Comparison of ENCODE assay signal across 1 cellular context in genomic region chr6:10099648-10100047, GRCh38.
TF ChIP-seq lines count a peak whose summit lies in the region.

No MANE protein-coding gene starts in this region.

TF ChIP-seq in GM23338, 12 proteins besides CTCF, POLR2A, EP300 and RAD21 (continued from another document):
- no peak for TF ChIP-seq ZNF462 (CRISPR knock-in tag; IDR thresholded peaks at IDR 0.05)
